17 cellular contexts compared by ENCODE assay signal in genomic region chr1:179128520-179128919, GRCh38. TPM values are rescaled to one million over a fixed set of nuclear protein-coding genes. Genes with fewer than 3 reads are reported as not detected.
DNase-seq lines count a peak whose midpoint lies in the region; ATAC-seq and TF ChIP-seq lines count a peak whose summit lies in the region.
"Had no signal": no experiment of that assay in that cellular context is flagged by ENCODE, and none has a peak within 500 bp of the region (broad histone marks: within the 10 kb centered on the region; RNA-seq: fewer than 3 reads in every experiment).

No MANE protein-coding gene starts in this region.

- intact Hi-C loops in mammary epithelial cell (cut with micrococcal nuclease) (no loop called here), breast epithelium (cut with DNase I; ENCODE audit: low total_unique reads) (no loop called here), upper lobe of right lung (cut with DNase I) (no loop called here)

- H3K36me3 ChIP-seq in mammary epithelial cell (ENCODE audit: insufficient read depth, low read length), result peaks cover 36% of the 10 kb centered on the region
- no peaks in the 10 kb centered on the region for H3K36me3 ChIP-seq in breast epithelium
- H3K36me3 ChIP-seq in upper lobe of right lung, result peaks cover 7% of the 10 kb centered on the region
- H3K36me3 ChIP-seq: thyroid gland had no signal

- H4K20me1 ChIP-seq in mammary epithelial cell (ENCODE audit: insufficient read depth, low read length), result no peaks in the 10 kb centered on the region

- H3K4me3 ChIP-seq in mammary epithelial cell (replicated peaks in 1 of 3; ENCODE audit: insufficient read depth in 1 of 3, low read depth in 2 of 3, low read length in 3 of 3), result no peak overlapping the region
- no peak overlapping the region for H3K4me3 ChIP-seq in breast epithelium
- no peak overlapping the region for H3K4me3 ChIP-seq in upper lobe of right lung
- H3K4me3 ChIP-seq: psoas muscle, thyroid gland had no signal

- no peak for TF ChIP-seq POLR2A in breast epithelium (IDR thresholded peaks at IDR 0.05)

- in situ Hi-C loops in mammary epithelial cell (cut with MboI; ENCODE audit: low sequenced_read_pairs in 2 of 2), result no loop called here

- H3K4me1 Mint-ChIP-seq in T-helper 17 cell, result peaks cover 17% of the 10 kb centered on the region
- H3K4me1 Mint-ChIP-seq: WTC11 had no signal

- H3K4me1 ChIP-seq in mammary epithelial cell (ENCODE audit: insufficient read depth, low read length) (peaks cover 44% of the 10 kb centered on the region), breast epithelium (no peaks in the 10 kb centered on the region), upper lobe of right lung (peaks cover 11% of the 10 kb centered on the region)
- H3K4me1 ChIP-seq: psoas muscle had no signal

- H3K27ac ChIP-seq in mammary epithelial cell (ENCODE audit: insufficient read depth, low read depth, low read length) (peak overlapping the region; percentile 62), breast epithelium (peak overlapping the region in 1 of 2 donors; percentile 4), upper lobe of right lung (no peak overlapping the region)
- H3K27ac ChIP-seq: psoas muscle had no signal

- no peaks in the 10 kb centered on the region for H3K9me3 ChIP-seq in mammary epithelial cell (replicated peaks; ENCODE audit: insufficient read depth, low read length)
- no peaks in the 10 kb centered on the region for H3K9me3 ChIP-seq in breast epithelium
- no peaks in the 10 kb centered on the region for H3K9me3 ChIP-seq in T-helper 17 cell (ENCODE audit: control insufficient read depth, low read length, poor library complexity, severe bottlenecking)
- H3K9me3 ChIP-seq in upper lobe of right lung, result no peaks in the 10 kb centered on the region
- H3K9me3 ChIP-seq: BLaER1 treated with 17β-estradiol and CSF1 and Interleukin-3, amounts not matched to agents 10 nM and 100 nM; psoas muscle; thyroid gland had no signal

- H3K27ac Mint-ChIP-seq in T-helper 17 cell, result peak overlapping the region; percentile 93
- H3K27ac Mint-ChIP-seq: WTC11 had no signal

- no peak overlapping the region for H3K9ac ChIP-seq in mammary epithelial cell (ENCODE audit: insufficient read depth, low read length)

- BruUV-seq in mammary epithelial cell (replicated peaks; lab: Mats Ljungman, UMichigan), result no TSS peak

- WGBS in mammary epithelial cell (ENCODE audit: low coverage, missing lambda C conversion rate), result 98% methylated on average over 4 of the region's 4 CpGs

- no peak overlapping the region for H2AFZ ChIP-seq in mammary epithelial cell (ENCODE audit: low read depth, low read length)

- dilution Hi-C loops in mammary epithelial cell (cut with HindIII; ENCODE audit: low sequenced_read_pairs), result no loop called here

- peaks cover 87% of the 10 kb centered on the region for H3K79me2 ChIP-seq in mammary epithelial cell (ENCODE audit: insufficient read depth, low read length)

- H3K27me3 Mint-ChIP-seq in T-helper 17 cell, result no peaks in the 10 kb centered on the region

- DNase-seq in mammary epithelial cell (no peak), breast epithelium (ENCODE audit: low spot score in 2 of 2) (no peak), T-helper 17 cell (no peak), kidney tubule cell (ENCODE audit: low spot score) (peak; percentile 50), upper lobe of right lung (no peak), NCI-H524 treated with DMSO at 0.1 percent for 48 hours (lab: John Stamatoyannopoulos, UW) (no peak), NCI-H1092 (lab: John Stamatoyannopoulos, UW) (no peak)
- DNase-seq: aorta, dorsolateral prefrontal cortex, hypothalamus, left colon, NCI-H1048, psoas muscle had no signal

- CTCF ChIA-PET in mammary epithelial cell (lab: Charles Lee; ENCODE audit: low non-redundant PET), result no interaction called here

- ATAC-seq in T-helper 17 cell (no peak), upper lobe of right lung (peak; percentile 31), HG03135 (IDR thresholded peaks at IDR 0.05; ENCODE audit: unreplicated experiment) (no peak)
- ATAC-seq: WTC11 had no signal

- no peak for TF ChIP-seq CTCF in mammary epithelial cell (conservative IDR thresholded peaks at IDR 0.05 in 1 of 2, IDR thresholded peaks at IDR 0.05 in 1 of 2; ENCODE audit: extremely low read depth in 1 of 2, insufficient read depth in 1 of 2, low read depth in 1 of 2, low read length in 2 of 2)
- TF ChIP-seq CTCF in breast epithelium (IDR thresholded peaks at IDR 0.05), result no peak
- no peak for TF ChIP-seq CTCF in upper lobe of right lung (IDR thresholded peaks at IDR 0.05)

- H3K36me3 Mint-ChIP-seq in T-helper 17 cell (ENCODE audit: low read depth), result no peaks in the 10 kb centered on the region

- H3K4me2 ChIP-seq in mammary epithelial cell (ENCODE audit: insufficient read depth, low read depth, low read length), result no peak overlapping the region

- H3K27me3 ChIP-seq in mammary epithelial cell (ENCODE audit: insufficient read depth, low read length) (no peaks in the 10 kb centered on the region), breast epithelium (no peaks in the 10 kb centered on the region), upper lobe of right lung (no peaks in the 10 kb centered on the region)
- H3K27me3 ChIP-seq: BLaER1 treated with 17β-estradiol and CSF1 and Interleukin-3, amounts not matched to agents 10 nM and 100 nM; dorsolateral prefrontal cortex; thyroid gland had no signal

- H3K4me3 Mint-ChIP-seq in T-helper 17 cell, result no peak overlapping the region
- H3K4me3 Mint-ChIP-seq: WTC11 had no signal

RNA-seq across cellular contexts. Expression of gene TOR3A, which starts 46.6 kb away (rescaled TPM):
- total RNA-seq in mammary epithelial cell (10 to 100 TPM; 33.5 to 38.0 TPM), breast epithelium (10 to 100 TPM; 32.8 to 50.5 (median 35.6) TPM), T-helper 17 cell (10 to 100 TPM; 29.4 to 38.5 TPM), upper lobe of right lung (23.0 TPM)
- 34.9 TPM for polyA plus RNA-seq in mammary epithelial cell
- 96.3 TPM for polyA minus RNA-seq in mammary epithelial cell
